1 cellular context compared by ENCODE assay signal in the genomic region with DNA sequence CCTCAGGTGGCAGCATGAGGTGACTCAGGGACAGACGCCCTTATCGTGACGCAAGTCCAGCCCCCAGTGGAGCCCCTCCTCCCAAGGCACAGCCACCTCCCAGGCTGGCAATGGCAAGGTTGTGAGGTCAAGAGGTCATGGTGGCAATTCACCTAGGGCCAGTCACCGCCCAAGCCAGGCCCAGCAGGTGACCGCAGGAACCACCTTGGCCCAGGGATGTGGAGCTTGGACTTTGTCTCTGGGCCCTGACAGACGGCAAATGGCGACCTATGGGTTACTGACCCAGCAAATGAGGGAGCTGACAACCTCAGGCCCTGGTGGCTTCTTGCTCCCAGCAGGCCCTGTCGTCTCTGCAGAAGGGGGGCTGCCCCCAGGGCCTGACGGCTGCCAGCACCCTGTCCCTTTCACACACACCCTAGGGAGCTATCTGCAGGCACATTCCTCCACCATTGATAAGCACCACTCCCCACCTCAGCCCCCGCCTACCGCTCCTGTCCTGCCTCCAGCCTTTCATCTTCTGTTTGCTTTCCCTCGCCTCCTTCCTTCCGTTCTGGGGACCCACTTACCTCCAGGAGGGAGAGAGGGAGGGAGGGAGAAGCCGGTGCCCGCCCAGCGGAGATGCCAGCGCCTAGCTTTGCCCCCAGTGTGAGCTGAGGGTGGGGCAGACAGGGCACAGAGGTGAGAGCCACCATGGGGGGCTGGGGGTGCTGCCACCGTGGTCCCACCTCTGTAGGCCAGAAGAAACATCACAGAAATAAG.
A peak's percentile ranks its signal among the peaks of the same experiment; 100 is the strongest.
TF ChIP-seq lines count a peak whose summit lies in the region.

No MANE protein-coding gene starts in this region.

TF ChIP-seq in HepG2, 621 proteins besides CTCF, POLR2A, EP300 and RAD21 (continued from another document and continues in another):
- TF ChIP-seq, protein P1, sequence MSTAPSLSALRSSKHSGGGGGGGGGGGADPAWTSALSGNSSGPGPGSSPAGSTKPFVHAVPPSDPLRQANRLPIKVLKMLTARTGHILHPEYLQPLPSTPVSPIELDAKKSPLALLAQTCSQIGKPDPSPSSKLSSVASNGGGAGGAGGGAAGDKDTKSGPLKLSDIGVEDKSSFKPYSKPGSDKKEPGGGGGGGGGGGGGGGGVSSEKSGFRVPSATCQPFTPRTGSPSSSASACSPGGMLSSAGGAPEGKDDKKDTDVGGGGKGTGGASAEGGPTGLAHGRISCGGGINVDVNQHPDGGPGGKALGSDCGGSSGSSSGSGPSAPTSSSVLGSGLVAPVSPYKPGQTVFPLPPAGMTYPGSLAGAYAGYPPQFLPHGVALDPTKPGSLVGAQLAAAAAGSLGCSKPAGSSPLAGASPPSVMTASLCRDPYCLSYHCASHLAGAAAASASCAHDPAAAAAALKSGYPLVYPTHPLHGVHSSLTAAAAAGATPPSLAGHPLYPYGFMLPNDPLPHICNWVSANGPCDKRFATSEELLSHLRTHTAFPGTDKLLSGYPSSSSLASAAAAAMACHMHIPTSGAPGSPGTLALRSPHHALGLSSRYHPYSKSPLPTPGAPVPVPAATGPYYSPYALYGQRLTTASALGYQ (CRISPR knock-in tag; IDR thresholded peaks at IDR 0.05): peak; percentile 93
- TF ChIP-seq MED13 (CRISPR knock-in tag; IDR thresholded peaks at IDR 0.05): peak; percentile 97
- peak; percentile 95 for TF ChIP-seq PHF5A (CRISPR knock-in tag; IDR thresholded peaks at IDR 0.05; ENCODE audit: low read depth, unreplicated experiment)
- TF ChIP-seq, protein P2, sequence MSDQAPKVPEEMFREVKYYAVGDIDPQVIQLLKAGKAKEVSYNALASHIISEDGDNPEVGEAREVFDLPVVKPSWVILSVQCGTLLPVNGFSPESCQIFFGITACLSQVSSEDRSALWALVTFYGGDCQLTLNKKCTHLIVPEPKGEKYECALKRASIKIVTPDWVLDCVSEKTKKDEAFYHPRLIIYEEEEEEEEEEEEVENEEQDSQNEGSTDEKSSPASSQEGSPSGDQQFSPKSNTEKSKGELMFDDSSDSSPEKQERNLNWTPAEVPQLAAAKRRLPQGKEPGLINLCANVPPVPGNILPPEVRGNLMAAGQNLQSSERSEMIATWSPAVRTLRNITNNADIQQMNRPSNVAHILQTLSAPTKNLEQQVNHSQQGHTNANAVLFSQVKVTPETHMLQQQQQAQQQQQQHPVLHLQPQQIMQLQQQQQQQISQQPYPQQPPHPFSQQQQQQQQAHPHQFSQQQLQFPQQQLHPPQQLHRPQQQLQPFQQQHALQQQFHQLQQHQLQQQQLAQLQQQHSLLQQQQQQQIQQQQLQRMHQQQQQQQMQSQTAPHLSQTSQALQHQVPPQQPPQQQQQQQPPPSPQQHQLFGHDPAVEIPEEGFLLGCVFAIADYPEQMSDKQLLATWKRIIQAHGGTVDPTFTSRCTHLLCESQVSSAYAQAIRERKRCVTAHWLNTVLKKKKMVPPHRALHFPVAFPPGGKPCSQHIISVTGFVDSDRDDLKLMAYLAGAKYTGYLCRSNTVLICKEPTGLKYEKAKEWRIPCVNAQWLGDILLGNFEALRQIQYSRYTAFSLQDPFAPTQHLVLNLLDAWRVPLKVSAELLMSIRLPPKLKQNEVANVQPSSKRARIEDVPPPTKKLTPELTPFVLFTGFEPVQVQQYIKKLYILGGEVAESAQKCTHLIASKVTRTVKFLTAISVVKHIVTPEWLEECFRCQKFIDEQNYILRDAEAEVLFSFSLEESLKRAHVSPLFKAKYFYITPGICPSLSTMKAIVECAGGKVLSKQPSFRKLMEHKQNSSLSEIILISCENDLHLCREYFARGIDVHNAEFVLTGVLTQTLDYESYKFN (CRISPR knock-in tag; conservative IDR thresholded peaks at IDR 0.05): peak; percentile 95
- peak; percentile 53; the same call in 1 of the 2 replicates for TF ChIP-seq DMAP1 (CRISPR knock-in tag; IDR thresholded peaks at IDR 0.05)
- TF ChIP-seq, protein P3, sequence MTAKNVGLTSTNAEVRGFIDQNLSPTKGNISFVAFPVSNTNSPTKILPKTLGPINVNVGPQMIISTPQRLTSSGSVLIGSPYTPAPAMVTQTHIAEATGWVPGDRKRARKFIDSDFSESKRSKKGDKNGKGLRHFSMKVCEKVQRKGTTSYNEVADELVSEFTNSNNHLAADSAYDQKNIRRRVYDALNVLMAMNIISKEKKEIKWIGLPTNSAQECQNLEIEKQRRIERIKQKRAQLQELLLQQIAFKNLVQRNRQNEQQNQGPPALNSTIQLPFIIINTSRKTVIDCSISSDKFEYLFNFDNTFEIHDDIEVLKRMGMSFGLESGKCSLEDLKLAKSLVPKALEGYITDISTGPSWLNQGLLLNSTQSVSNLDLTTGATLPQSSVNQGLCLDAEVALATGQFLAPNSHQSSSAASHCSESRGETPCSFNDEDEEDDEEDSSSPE (CRISPR knock-in tag; IDR thresholded peaks at IDR 0.05): 0 out of 2 replicates have a peak, but pooled peaks have one; percentile 34
- no peak for TF ChIP-seq ZNF543 (CRISPR knock-in tag; IDR thresholded peaks at IDR 0.05)
- no peak for TF ChIP-seq CREB1 (IDR thresholded peaks at IDR 0.05)
- peak; percentile 81 for TF ChIP-seq CREB1 (CRISPR knock-in tag; IDR thresholded peaks at IDR 0.05)
- peak; percentile 58; the same call in 1 of the 2 replicates for TF ChIP-seq SAFB2 (CRISPR knock-in tag; IDR thresholded peaks at IDR 0.05; ENCODE audit: borderline replicate concordance, low read depth)
- TF ChIP-seq BRD4 (CRISPR knock-in tag; IDR thresholded peaks at IDR 0.05): peak; percentile 51; the same call in 1 of the 2 replicates
- peak; percentile 83 for TF ChIP-seq XRCC5 (optimal IDR thresholded peaks at IDR 0.05; ENCODE audit: low read length)
- TF ChIP-seq SOX13 (IDR thresholded peaks at IDR 0.05): 0 out of 2 replicates have a peak, but pooled peaks have one; percentile 16
- TF ChIP-seq SOX13 (CRISPR knock-in tag; conservative IDR thresholded peaks at IDR 0.05 in 1 of 2, IDR thresholded peaks at IDR 0.05 in 1 of 2): peak in 1 of 2 experiments; percentile 91; a peak in 2 of 4 replicates
- TF ChIP-seq, protein P4, sequence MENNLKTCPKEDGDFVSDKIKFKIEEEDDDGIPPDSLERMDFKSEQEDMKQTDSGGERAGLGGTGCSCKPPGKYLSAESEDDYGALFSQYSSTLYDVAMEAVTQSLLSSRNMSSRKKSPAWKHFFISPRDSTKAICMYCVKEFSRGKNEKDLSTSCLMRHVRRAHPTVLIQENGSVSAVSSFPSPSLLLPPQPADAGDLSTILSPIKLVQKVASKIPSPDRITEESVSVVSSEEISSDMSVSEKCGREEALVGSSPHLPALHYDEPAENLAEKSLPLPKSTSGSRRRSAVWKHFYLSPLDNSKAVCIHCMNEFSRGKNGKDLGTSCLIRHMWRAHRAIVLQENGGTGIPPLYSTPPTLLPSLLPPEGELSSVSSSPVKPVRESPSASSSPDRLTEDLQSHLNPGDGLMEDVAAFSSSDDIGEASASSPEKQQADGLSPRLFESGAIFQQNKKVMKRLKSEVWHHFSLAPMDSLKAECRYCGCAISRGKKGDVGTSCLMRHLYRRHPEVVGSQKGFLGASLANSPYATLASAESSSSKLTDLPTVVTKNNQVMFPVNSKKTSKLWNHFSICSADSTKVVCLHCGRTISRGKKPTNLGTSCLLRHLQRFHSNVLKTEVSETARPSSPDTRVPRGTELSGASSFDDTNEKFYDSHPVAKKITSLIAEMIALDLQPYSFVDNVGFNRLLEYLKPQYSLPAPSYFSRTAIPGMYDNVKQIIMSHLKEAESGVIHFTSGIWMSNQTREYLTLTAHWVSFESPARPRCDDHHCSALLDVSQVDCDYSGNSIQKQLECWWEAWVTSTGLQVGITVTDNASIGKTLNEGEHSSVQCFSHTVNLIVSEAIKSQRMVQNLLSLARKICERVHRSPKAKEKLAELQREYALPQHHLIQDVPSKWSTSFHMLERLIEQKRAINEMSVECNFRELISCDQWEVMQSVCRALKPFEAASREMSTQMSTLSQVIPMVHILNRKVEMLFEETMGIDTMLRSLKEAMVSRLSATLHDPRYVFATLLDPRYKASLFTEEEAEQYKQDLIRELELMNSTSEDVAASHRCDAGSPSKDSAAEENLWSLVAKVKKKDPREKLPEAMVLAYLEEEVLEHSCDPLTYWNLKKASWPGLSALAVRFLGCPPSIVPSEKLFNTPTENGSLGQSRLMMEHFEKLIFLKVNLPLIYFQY (CRISPR knock-in tag; IDR thresholded peaks at IDR 0.05; ENCODE audit: borderline replicate concordance): peak; percentile 56; the same call in 1 of the 2 replicates
- peak; percentile 14; the same call in 1 of the 2 replicates for TF ChIP-seq STAG1 (CRISPR knock-in tag; IDR thresholded peaks at IDR 0.05)
- TF ChIP-seq MEF2D (CRISPR knock-in tag; IDR thresholded peaks at IDR 0.05): peak; percentile 76; the same call in 1 of the 2 replicates
- no peak for TF ChIP-seq SMARCE1 (IDR thresholded peaks at IDR 0.05; ENCODE audit: borderline replicate concordance)
- TF ChIP-seq RBFOX2 (IDR thresholded peaks at IDR 0.05; ENCODE audit: low read depth, low read length): peak; percentile 72
- peak; percentile 88 for TF ChIP-seq SALL1 (CRISPR knock-in tag; IDR thresholded peaks at IDR 0.05)
- TF ChIP-seq TOPORS (CRISPR knock-in tag; IDR thresholded peaks at IDR 0.05): 0 out of 2 replicates have a peak, but pooled peaks have one; percentile 48
- TF ChIP-seq, protein P5, sequence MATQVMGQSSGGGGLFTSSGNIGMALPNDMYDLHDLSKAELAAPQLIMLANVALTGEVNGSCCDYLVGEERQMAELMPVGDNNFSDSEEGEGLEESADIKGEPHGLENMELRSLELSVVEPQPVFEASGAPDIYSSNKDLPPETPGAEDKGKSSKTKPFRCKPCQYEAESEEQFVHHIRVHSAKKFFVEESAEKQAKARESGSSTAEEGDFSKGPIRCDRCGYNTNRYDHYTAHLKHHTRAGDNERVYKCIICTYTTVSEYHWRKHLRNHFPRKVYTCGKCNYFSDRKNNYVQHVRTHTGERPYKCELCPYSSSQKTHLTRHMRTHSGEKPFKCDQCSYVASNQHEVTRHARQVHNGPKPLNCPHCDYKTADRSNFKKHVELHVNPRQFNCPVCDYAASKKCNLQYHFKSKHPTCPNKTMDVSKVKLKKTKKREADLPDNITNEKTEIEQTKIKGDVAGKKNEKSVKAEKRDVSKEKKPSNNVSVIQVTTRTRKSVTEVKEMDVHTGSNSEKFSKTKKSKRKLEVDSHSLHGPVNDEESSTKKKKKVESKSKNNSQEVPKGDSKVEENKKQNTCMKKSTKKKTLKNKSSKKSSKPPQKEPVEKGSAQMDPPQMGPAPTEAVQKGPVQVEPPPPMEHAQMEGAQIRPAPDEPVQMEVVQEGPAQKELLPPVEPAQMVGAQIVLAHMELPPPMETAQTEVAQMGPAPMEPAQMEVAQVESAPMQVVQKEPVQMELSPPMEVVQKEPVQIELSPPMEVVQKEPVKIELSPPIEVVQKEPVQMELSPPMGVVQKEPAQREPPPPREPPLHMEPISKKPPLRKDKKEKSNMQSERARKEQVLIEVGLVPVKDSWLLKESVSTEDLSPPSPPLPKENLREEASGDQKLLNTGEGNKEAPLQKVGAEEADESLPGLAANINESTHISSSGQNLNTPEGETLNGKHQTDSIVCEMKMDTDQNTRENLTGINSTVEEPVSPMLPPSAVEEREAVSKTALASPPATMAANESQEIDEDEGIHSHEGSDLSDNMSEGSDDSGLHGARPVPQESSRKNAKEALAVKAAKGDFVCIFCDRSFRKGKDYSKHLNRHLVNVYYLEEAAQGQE (IDR thresholded peaks at IDR 0.05; ENCODE audit: borderline replicate concordance in 1 of 2, low read depth in 1 of 2, low read length in 2 of 2): peak in 1 of 2 experiments; percentile 30; a peak in 2 of 4 replicates
- TF ChIP-seq, protein P6, sequence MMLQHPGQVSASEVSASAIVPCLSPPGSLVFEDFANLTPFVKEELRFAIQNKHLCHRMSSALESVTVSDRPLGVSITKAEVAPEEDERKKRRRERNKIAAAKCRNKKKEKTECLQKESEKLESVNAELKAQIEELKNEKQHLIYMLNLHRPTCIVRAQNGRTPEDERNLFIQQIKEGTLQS (CRISPR knock-in tag; IDR thresholded peaks at IDR 0.05): peak; percentile 64; the same call in 1 of the 2 replicates
- peak; percentile 92 for TF ChIP-seq ZMYM3 (CRISPR knock-in tag; IDR thresholded peaks at IDR 0.05)
- TF ChIP-seq TCF7L2 (IDR thresholded peaks at IDR 0.05; ENCODE audit: low read depth, low read length): peak; percentile 84
- TF ChIP-seq AGO1 (IDR thresholded peaks at IDR 0.05; ENCODE audit: low read depth, low read length, poor library complexity, severe bottlenecking): no peak
- TF ChIP-seq HOXA3 (CRISPR knock-in tag; IDR thresholded peaks at IDR 0.05): peak; percentile 83
- TF ChIP-seq HNRNPL (IDR thresholded peaks at IDR 0.05; ENCODE audit: low read depth, low read length): peak; percentile 100
- TF ChIP-seq, protein P7, sequence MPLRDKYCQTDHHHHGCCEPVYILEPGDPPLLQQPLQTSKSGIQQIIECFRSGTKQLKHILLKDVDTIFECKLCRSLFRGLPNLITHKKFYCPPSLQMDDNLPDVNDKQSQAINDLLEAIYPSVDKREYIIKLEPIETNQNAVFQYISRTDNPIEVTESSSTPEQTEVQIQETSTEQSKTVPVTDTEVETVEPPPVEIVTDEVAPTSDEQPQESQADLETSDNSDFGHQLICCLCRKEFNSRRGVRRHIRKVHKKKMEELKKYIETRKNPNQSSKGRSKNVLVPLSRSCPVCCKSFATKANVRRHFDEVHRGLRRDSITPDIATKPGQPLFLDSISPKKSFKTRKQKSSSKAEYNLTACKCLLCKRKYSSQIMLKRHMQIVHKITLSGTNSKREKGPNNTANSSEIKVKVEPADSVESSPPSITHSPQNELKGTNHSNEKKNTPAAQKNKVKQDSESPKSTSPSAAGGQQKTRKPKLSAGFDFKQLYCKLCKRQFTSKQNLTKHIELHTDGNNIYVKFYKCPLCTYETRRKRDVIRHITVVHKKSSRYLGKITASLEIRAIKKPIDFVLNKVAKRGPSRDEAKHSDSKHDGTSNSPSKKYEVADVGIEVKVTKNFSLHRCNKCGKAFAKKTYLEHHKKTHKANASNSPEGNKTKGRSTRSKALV (CRISPR knock-in tag; IDR thresholded peaks at IDR 0.05): peak; percentile 45; the same call in 1 of the 2 replicates
- TF ChIP-seq ZNF644 (CRISPR knock-in tag; IDR thresholded peaks at IDR 0.05; ENCODE audit: low read depth): peak; percentile 78; the same call in 1 of the 2 replicates
- TF ChIP-seq NFIB (CRISPR knock-in tag; IDR thresholded peaks at IDR 0.05; ENCODE audit: borderline replicate concordance): no peak
- TF ChIP-seq ZNF629 (CRISPR knock-in tag; conservative IDR thresholded peaks at IDR 0.05): peak; percentile 59; the same call in 1 of the 2 replicates
- TF ChIP-seq, protein P8, sequence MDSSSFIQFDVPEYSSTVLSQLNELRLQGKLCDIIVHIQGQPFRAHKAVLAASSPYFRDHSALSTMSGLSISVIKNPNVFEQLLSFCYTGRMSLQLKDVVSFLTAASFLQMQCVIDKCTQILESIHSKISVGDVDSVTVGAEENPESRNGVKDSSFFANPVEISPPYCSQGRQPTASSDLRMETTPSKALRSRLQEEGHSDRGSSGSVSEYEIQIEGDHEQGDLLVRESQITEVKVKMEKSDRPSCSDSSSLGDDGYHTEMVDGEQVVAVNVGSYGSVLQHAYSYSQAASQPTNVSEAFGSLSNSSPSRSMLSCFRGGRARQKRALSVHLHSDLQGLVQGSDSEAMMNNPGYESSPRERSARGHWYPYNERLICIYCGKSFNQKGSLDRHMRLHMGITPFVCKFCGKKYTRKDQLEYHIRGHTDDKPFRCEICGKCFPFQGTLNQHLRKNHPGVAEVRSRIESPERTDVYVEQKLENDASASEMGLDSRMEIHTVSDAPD (CRISPR knock-in tag; IDR thresholded peaks at IDR 0.05): peak; percentile 89
- TF ChIP-seq ZNF598 (CRISPR knock-in tag; IDR thresholded peaks at IDR 0.05; ENCODE audit: borderline replicate concordance): no peak
- no peak for TF ChIP-seq NFE2L1 (CRISPR knock-in tag; IDR thresholded peaks at IDR 0.05; ENCODE audit: borderline replicate concordance)
